Comparison of ENCODE assay signal across 9 cellular contexts in genomic region chr5:147483961-147484707, GRCh38. TPM values are rescaled to one million over a fixed set of nuclear protein-coding genes. Genes with fewer than 3 reads are reported as not detected.
DNase-seq lines count a peak whose midpoint lies in the region; ATAC-seq and TF ChIP-seq lines count a peak whose summit lies in the region.
"Had no signal": no experiment of that assay in that cellular context is flagged by ENCODE, and none has a peak within 500 bp of the region (broad histone marks: within the 10 kb centered on the region; RNA-seq: fewer than 3 reads in every experiment).

No MANE protein-coding gene starts in this region.

- H3K36me3 ChIP-seq in transverse colon = no peaks in the 10 kb centered on the region

- DNase-seq in A172 (ENCODE audit: low spot score) (peak; percentile 88), NCI-H1092 treated with DMSO at 0.1 percent for 48 hours (lab: John Stamatoyannopoulos, UW) (peak; percentile 93), amniotic stem cell (lab: John Stamatoyannopoulos, UW) (peak; percentile 59), kidney tubule cell (ENCODE audit: low spot score) (peak; percentile 89), transverse colon (peak; percentile 33), germinal center (ENCODE audit: low spot score) (no peak)
- DNase-seq in activated CD4-positive, CD25-positive, alpha-beta regulatory T cell treated with anti-CD3 and anti-CD28 coated beads, Interleukin-2, amount 50 U/mL, for 72 hours = no peak
- DNase-seq: CD4-positive, CD25-positive, alpha-beta regulatory T cell had no signal

- H3K4me3 ChIP-seq in transverse colon = no peak overlapping the region

- TF ChIP-seq EP300 in transverse colon (IDR thresholded peaks at IDR 0.05; ENCODE audit: low read depth) = no peak

- peak overlapping the region; percentile 67 to 78 (median 72) for H3K27ac ChIP-seq in transverse colon

- intact Hi-C loops in transverse colon (cut with DNase I; ENCODE audit: low total_unique reads) = no loop called here

- TF ChIP-seq POLR2A in transverse colon (IDR thresholded peaks at IDR 0.05) (no peak), GM18505 (IDR thresholded peaks at IDR 0.05; ENCODE audit: borderline replicate concordance, extremely low read depth, insufficient read depth, insufficient read length) (no peak)

- ATAC-seq in GM18505 (IDR thresholded peaks at IDR 0.05; ENCODE audit: unreplicated experiment) = no peak

- no peaks in the 10 kb centered on the region for H3K9me3 ChIP-seq in transverse colon

- peaks cover 0 to 38% (median 16%) of the 10 kb centered on the region in 4 donors for H3K4me1 ChIP-seq in transverse colon

- WGBS in transverse colon (ENCODE audit: low coverage in 1 of 2), 2 donors = 40 to 44% methylated on average over 4 to 5 of the region's 5 CpGs

- TF ChIP-seq CTCF in transverse colon (IDR thresholded peaks at IDR 0.05) = no peak

- in situ Hi-C loops in transverse colon (cut with MboI; ENCODE audit: low pct_ligation_motif_present in 1 of 4, low pct_unique_long_range_greater_than_20kb in 1 of 4, low sequenced_read_pairs in 3 of 4) = no loop called here

- H3K27me3 ChIP-seq in transverse colon = no peaks in the 10 kb centered on the region

RNA-seq across cellular contexts. Expression of gene DPYSL3, which starts 25.7 kb away (rescaled TPM):
- 308 and 485 TPM in 2 replicates for total RNA-seq in A172 (2014; rRNA removed; shearing (Covaris generic))
- total RNA-seq in transverse colon = 100 to 1,000 TPM in 1 of 4 donors, 10 to 100 TPM in 3; 27.6 to 107 (median 31.4) TPM

Comparison
In these comparisons a context has a peak if more than half of its experiments do, and no peak if none do; other contexts are left out.
1. DNase-seq: peak in A172 (single experiment), NCI-H1092 treated with DMSO at 0.1 percent for 48 hours (single experiment), amniotic stem cell (single experiment), kidney tubule cell (single experiment) and transverse colon (single experiment); none in germinal center (single experiment) and activated CD4-positive, CD25-positive, alpha-beta regulatory T cell treated with anti-CD3 and anti-CD28 coated beads, Interleukin-2, amount 50 U/mL, for 72 hours (single experiment).